10 cellular contexts compared by ENCODE assay signal in the genomic region with DNA sequence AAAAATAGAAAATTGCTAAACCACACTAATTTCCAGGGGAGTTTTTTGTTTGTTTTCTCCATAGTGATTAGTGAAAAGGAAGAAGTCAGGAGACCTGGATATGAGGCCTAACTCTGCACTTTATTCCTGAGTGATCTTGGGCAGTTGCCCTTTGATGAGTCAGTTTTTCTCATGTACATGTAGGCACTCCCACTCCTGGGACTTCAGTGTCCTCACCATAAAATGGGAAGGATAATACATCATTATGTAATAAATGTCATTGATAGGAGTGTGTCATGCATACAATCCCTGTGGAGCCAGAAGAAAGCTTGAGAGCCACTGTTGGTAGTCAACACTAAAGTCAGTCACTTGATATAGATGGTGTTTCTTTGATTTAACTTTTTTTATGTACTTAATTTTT. TPM values are rescaled to one million over a fixed set of nuclear protein-coding genes. Genes with fewer than 3 reads are reported as not detected.
DNase-seq lines count a peak whose midpoint lies in the region; ATAC-seq, FAIRE-seq and TF ChIP-seq lines count a peak whose summit lies in the region.
"Had no signal": no experiment of that assay in that cellular context is flagged by ENCODE, and none has a peak within 500 bp of the region (broad histone marks: within the 10 kb centered on the region; RNA-seq: fewer than 3 reads in every experiment).

No MANE protein-coding gene starts in this region.

- H3K4me3 ChIP-seq in fibroblast of the aortic adventitia (ENCODE audit: low read depth, low read length) (no peak overlapping the region), gastrocnemius medialis (no peak overlapping the region), esophagus muscularis mucosa (no peak overlapping the region)

- H3K4me1 ChIP-seq in gastrocnemius medialis (peaks cover 12% of the 10 kb centered on the region in 2 donors), esophagus muscularis mucosa (peaks cover 18 to 40% (median 35%) of the 10 kb centered on the region in 4 donors)

- DNase-seq in H4 (ENCODE audit: low spot score) (peak; percentile 41), SK-MEL-5 (ENCODE audit: low read depth, low spot score) (peak; percentile 55), fibroblast of the aortic adventitia (ENCODE audit: low read depth) (peak; percentile 82), gastrocnemius medialis (peak in 1 of 2 donors; percentile 29), GM12891 (ENCODE audit: insufficient read length, low spot score) (no peak), esophagus muscularis mucosa (ENCODE audit: extremely low spot score) (no peak), HuH-7.5 (ENCODE audit: low spot score) (no peak)
- DNase-seq: activated CD8-positive, alpha-beta memory T cell treated with anti-CD3 and anti-CD28 coated beads, Interleukin-2, amount 50 U/mL, for 48 hours; NCI-H774 had no signal

- TF ChIP-seq EP300 in esophagus muscularis mucosa (IDR thresholded peaks at IDR 0.05), result no peak

- H3K36me3 ChIP-seq in gastrocnemius medialis (peaks cover 0 to 4% of the 10 kb centered on the region in 2 donors), esophagus muscularis mucosa (peaks cover under 1 to 5% (median 4%) of the 10 kb centered on the region in 4 donors)

- H3K27ac ChIP-seq in gastrocnemius medialis (peak overlapping the region in 1 of 4 donors; percentile 52), esophagus muscularis mucosa (replicated peaks in 1 of 4) (peak overlapping the region in 2 of 4 donors; percentile 3 to 9)

- no peak for FAIRE-seq in GM12891 (lab: Jason Lieb, UNC)

- ATAC-seq in gastrocnemius medialis (peak; percentile 82 to 86), GM21515 (IDR thresholded peaks at IDR 0.05; ENCODE audit: unreplicated experiment) (no peak)

- no peaks in the 10 kb centered on the region for H3K9me3 ChIP-seq in gastrocnemius medialis
- no peaks in the 10 kb centered on the region for H3K9me3 ChIP-seq in esophagus muscularis mucosa

- TF ChIP-seq POLR2A in gastrocnemius medialis (IDR thresholded peaks at IDR 0.05) (no peak), GM12891 (IDR thresholded peaks at IDR 0.05; ENCODE audit: low read depth, low read length) (no peak), esophagus muscularis mucosa (IDR thresholded peaks at IDR 0.05; ENCODE audit: low read depth) (no peak)

- intact Hi-C loops in gastrocnemius medialis (cut with DNase I; ENCODE audit: low total_unique reads), result no loop called here
- intact Hi-C loops in esophagus muscularis mucosa (cut with DNase I), result no loop called here

- in situ Hi-C loops in SK-MEL-5 (cut with HindIII; ENCODE audit: low pct_unique_long_range_greater_than_20kb, low sequenced_read_pairs) (no loop called here), gastrocnemius medialis (cut with MboI; ENCODE audit: low sequenced_read_pairs in 4 of 4) (no loop called here)

- TF ChIP-seq CTCF in fibroblast of the aortic adventitia (IDR thresholded peaks at IDR 0.05; ENCODE audit: insufficient read depth, low read length) (no peak), gastrocnemius medialis (IDR thresholded peaks at IDR 0.05 in 4 of 5, conservative IDR thresholded peaks at IDR 0.05 in 1 of 5) (no peak), esophagus muscularis mucosa (IDR thresholded peaks at IDR 0.05) (no peak)

- H3K27me3 ChIP-seq in gastrocnemius medialis (no peaks in the 10 kb centered on the region), esophagus muscularis mucosa (no peaks in the 10 kb centered on the region)

TF ChIP-seq in GM12891, 5 proteins besides CTCF, POLR2A, EP300 and RAD21:
- TF ChIP-seq POLR2AphosphoS5 (IDR thresholded peaks at IDR 0.05; ENCODE audit: low read depth, low read length) (no peak), TAF1 (IDR thresholded peaks at IDR 0.05; ENCODE audit: low read depth, low read length) (no peak), POU2F2 (IDR thresholded peaks at IDR 0.05; ENCODE audit: low read depth, low read length) (no peak)

RNA-seq across cellular contexts. Expression of a gene that starts 32.5 kb away (rescaled TPM):
- total RNA-seq in H4 (2014; rRNA removed; shearing (Covaris generic)), result 3.2 and 6.2 TPM in 2 replicates
- 5.1 and 5.7 TPM in 2 replicates for total RNA-seq in SK-MEL-5 (2014; rRNA removed; shearing (Covaris generic))
- polyA plus RNA-seq in SK-MEL-5 (2015; cell fraction: cytosol; rRNA removed), result 14.2 and 17.2 TPM in 2 replicates
- polyA plus RNA-seq in SK-MEL-5 (2015; cell fraction: nucleus; rRNA removed), result 6.0 and 12.9 TPM in 2 replicates
- 4.1 and 9.6 TPM in 2 replicates for total RNA-seq in fibroblast of the aortic adventitia (ENCODE audit: low replicate concordance)
- total RNA-seq in gastrocnemius medialis, result 1 to 10 TPM; 4.6 to 6.2 (median 5.4) TPM
- 8.5 TPM for polyA plus RNA-seq in GM12891 (2012; ENCODE audit: low read depth, missing spikeins)
- total RNA-seq in esophagus muscularis mucosa, result 10 to 100 TPM in 2 of 4 donors, 1 to 10 TPM in 2; 7.8 to 21.5 (median 12.1) TPM

RNA-seq across cellular contexts. Expression of a gene that starts 36.1 kb away (rescaled TPM):
- total RNA-seq in H4 (2014; rRNA removed; shearing (Covaris generic)), result 48.0 and 62.5 TPM in 2 replicates
- 54.7 TPM in 2 replicates for total RNA-seq in SK-MEL-5 (2014; rRNA removed; shearing (Covaris generic))
- 47.1 and 54.0 TPM in 2 replicates for polyA plus RNA-seq in SK-MEL-5 (2015; cell fraction: cytosol; rRNA removed)
- polyA plus RNA-seq in SK-MEL-5 (2015; cell fraction: nucleus; rRNA removed), result 47.8 and 53.1 TPM in 2 replicates
- total RNA-seq in fibroblast of the aortic adventitia (ENCODE audit: low replicate concordance) (2.9 and 40.4 TPM in 2 replicates), gastrocnemius medialis (under 1 TPM in 3 of 4 donors, not detected in 1; 0.27 to 0.75 (median 0.66) TPM), esophagus muscularis mucosa (under 1 TPM; 0.32 to 0.83 (median 0.44) TPM)
- polyA plus RNA-seq in GM12891 (2012; ENCODE audit: low read depth, missing spikeins), result 21.1 TPM

RNA-seq across cellular contexts. Expression of a gene that starts 57.4 kb away (rescaled TPM):
- 17.7 and 19.7 TPM in 2 replicates for total RNA-seq in H4 (2014; rRNA removed; shearing (Covaris generic))
- 7.6 and 9.0 TPM in 2 replicates for total RNA-seq in SK-MEL-5 (2014; rRNA removed; shearing (Covaris generic))
- polyA plus RNA-seq in SK-MEL-5 (2015; cell fraction: cytosol; rRNA removed), result 25.5 and 26.4 TPM in 2 replicates
- polyA plus RNA-seq in SK-MEL-5 (2015; cell fraction: nucleus; rRNA removed), result 10.9 and 16.4 TPM in 2 replicates
- total RNA-seq in fibroblast of the aortic adventitia (ENCODE audit: low replicate concordance) (16.0 and 25.2 TPM in 2 replicates), gastrocnemius medialis (10 to 100 TPM; 20.3 to 67.0 (median 48.4) TPM), esophagus muscularis mucosa (10 to 100 TPM; 26.2 to 53.5 (median 52.2) TPM)
- polyA plus RNA-seq in GM12891 (2012; ENCODE audit: low read depth, missing spikeins), result 24.8 TPM

Comparison
In these comparisons a context has a peak if more than half of its experiments do, and no peak if none do; other contexts are left out.
1. DNase-seq: peak in H4 (single experiment), SK-MEL-5 (single experiment) and fibroblast of the aortic adventitia (single experiment); none in GM12891 (single experiment), esophagus muscularis mucosa (single experiment) and HuH-7.5 (single experiment).